1 cellular context compared by ENCODE assay signal in the genomic region with DNA sequence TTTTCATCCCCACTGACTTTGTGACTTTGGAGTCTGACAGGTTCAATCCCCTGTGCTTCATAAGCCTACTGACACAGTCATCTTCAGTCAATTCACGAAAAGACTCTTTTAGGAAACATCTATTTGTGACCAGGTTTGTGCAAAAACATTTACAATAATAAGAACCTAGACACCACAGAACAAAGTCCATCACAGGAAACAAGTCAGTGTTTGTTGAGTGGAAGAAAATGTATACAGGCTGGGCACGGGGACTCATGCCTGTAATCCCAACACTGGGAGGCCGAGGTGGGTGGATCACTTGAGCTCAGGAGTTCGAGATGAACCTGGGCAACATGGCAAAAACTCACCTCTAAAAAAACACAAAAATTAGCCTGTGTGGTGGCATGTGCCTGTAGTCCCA.
TF ChIP-seq lines count a peak whose summit lies in the region.

No MANE protein-coding gene starts in this region.

TF ChIP-seq in HepG2, 621 proteins besides CTCF, POLR2A, EP300 and RAD21 (continued from another document and continues in another):
- TF ChIP-seq, protein P1, sequence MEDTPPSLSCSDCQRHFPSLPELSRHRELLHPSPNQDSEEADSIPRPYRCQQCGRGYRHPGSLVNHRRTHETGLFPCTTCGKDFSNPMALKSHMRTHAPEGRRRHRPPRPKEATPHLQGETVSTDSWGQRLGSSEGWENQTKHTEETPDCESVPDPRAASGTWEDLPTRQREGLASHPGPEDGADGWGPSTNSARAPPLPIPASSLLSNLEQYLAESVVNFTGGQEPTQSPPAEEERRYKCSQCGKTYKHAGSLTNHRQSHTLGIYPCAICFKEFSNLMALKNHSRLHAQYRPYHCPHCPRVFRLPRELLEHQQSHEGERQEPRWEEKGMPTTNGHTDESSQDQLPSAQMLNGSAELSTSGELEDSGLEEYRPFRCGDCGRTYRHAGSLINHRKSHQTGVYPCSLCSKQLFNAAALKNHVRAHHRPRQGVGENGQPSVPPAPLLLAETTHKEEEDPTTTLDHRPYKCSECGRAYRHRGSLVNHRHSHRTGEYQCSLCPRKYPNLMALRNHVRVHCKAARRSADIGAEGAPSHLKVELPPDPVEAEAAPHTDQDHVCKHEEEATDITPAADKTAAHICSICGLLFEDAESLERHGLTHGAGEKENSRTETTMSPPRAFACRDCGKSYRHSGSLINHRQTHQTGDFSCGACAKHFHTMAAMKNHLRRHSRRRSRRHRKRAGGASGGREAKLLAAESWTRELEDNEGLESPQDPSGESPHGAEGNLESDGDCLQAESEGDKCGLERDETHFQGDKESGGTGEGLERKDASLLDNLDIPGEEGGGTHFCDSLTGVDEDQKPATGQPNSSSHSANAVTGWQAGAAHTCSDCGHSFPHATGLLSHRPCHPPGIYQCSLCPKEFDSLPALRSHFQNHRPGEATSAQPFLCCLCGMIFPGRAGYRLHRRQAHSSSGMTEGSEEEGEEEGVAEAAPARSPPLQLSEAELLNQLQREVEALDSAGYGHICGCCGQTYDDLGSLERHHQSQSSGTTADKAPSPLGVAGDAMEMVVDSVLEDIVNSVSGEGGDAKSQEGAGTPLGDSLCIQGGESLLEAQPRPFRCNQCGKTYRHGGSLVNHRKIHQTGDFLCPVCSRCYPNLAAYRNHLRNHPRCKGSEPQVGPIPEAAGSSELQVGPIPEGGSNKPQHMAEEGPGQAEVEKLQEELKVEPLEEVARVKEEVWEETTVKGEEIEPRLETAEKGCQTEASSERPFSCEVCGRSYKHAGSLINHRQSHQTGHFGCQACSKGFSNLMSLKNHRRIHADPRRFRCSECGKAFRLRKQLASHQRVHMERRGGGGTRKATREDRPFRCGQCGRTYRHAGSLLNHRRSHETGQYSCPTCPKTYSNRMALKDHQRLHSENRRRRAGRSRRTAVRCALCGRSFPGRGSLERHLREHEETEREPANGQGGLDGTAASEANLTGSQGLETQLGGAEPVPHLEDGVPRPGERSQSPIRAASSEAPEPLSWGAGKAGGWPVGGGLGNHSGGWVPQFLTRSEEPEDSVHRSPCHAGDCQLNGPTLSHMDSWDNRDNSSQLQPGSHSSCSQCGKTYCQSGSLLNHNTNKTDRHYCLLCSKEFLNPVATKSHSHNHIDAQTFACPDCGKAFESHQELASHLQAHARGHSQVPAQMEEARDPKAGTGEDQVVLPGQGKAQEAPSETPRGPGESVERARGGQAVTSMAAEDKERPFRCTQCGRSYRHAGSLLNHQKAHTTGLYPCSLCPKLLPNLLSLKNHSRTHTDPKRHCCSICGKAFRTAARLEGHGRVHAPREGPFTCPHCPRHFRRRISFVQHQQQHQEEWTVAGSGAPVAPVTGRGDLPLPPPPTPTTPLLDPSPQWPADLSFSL (CRISPR knock-in tag; IDR thresholded peaks at IDR 0.05) = no peak
- TF ChIP-seq, protein P2, sequence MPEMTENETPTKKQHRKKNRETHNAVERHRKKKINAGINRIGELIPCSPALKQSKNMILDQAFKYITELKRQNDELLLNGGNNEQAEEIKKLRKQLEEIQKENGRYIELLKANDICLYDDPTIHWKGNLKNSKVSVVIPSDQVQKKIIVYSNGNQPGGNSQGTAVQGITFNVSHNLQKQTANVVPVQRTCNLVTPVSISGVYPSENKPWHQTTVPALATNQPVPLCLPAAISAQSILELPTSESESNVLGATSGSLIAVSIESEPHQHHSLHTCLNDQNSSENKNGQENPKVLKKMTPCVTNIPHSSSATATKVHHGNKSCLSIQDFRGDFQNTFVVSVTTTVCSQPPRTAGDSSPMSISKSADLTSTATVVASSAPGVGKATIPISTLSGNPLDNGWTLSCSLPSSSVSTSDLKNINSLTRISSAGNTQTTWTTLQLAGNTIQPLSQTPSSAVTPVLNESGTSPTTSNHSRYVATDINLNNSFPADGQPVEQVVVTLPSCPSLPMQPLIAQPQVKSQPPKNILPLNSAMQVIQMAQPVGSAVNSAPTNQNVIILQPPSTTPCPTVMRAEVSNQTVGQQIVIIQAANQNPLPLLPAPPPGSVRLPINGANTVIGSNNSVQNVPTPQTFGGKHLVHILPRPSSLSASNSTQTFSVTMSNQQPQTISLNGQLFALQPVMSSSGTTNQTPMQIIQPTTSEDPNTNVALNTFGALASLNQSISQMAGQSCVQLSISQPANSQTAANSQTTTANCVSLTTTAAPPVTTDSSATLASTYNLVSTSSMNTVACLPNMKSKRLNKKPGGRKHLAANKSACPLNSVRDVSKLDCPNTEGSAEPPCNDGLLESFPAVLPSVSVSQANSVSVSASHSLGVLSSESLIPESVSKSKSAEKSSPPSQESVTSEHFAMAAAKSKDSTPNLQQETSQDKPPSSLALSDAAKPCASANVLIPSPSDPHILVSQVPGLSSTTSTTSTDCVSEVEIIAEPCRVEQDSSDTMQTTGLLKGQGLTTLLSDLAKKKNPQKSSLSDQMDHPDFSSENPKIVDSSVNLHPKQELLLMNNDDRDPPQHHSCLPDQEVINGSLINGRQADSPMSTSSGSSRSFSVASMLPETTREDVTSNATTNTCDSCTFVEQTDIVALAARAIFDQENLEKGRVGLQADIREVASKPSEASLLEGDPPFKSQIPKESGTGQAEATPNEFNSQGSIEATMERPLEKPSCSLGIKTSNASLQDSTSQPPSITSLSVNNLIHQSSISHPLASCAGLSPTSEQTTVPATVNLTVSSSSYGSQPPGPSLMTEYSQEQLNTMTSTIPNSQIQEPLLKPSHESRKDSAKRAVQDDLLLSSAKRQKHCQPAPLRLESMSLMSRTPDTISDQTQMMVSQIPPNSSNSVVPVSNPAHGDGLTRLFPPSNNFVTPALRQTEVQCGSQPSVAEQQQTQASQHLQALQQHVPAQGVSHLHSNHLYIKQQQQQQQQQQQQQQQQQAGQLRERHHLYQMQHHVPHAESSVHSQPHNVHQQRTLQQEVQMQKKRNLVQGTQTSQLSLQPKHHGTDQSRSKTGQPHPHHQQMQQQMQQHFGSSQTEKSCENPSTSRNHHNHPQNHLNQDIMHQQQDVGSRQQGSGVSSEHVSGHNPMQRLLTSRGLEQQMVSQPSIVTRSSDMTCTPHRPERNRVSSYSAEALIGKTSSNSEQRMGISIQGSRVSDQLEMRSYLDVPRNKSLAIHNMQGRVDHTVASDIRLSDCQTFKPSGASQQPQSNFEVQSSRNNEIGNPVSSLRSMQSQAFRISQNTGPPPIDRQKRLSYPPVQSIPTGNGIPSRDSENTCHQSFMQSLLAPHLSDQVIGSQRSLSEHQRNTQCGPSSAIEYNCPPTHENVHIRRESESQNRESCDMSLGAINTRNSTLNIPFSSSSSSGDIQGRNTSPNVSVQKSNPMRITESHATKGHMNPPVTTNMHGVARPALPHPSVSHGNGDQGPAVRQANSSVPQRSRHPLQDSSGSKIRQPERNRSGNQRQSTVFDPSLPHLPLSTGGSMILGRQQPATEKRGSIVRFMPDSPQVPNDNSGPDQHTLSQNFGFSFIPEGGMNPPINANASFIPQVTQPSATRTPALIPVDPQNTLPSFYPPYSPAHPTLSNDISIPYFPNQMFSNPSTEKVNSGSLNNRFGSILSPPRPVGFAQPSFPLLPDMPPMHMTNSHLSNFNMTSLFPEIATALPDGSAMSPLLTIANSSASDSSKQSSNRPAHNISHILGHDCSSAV (CRISPR knock-in tag; IDR thresholded peaks at IDR 0.05; ENCODE audit: borderline replicate concordance) = no peak
- TF ChIP-seq SIX4 (CRISPR knock-in tag; IDR thresholded peaks at IDR 0.05) = no peak
- TF ChIP-seq, protein P3, sequence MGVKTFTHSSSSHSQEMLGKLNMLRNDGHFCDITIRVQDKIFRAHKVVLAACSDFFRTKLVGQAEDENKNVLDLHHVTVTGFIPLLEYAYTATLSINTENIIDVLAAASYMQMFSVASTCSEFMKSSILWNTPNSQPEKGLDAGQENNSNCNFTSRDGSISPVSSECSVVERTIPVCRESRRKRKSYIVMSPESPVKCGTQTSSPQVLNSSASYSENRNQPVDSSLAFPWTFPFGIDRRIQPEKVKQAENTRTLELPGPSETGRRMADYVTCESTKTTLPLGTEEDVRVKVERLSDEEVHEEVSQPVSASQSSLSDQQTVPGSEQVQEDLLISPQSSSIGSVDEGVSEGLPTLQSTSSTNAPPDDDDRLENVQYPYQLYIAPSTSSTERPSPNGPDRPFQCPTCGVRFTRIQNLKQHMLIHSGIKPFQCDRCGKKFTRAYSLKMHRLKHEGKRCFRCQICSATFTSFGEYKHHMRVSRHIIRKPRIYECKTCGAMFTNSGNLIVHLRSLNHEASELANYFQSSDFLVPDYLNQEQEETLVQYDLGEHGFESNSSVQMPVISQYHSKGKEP (CRISPR knock-in tag; IDR thresholded peaks at IDR 0.05) = no peak
- TF ChIP-seq ZFY (CRISPR knock-in tag; IDR thresholded peaks at IDR 0.05) = no peak
- TF ChIP-seq SCMH1 (CRISPR knock-in tag; IDR thresholded peaks at IDR 0.05; ENCODE audit: borderline replicate concordance) = no peak
- TF ChIP-seq TEAD2 (CRISPR knock-in tag; IDR thresholded peaks at IDR 0.05) = no peak
- no peak for TF ChIP-seq ELF4 (CRISPR knock-in tag; IDR thresholded peaks at IDR 0.05; ENCODE audit: borderline replicate concordance)
- no peak for TF ChIP-seq HOXA9 (CRISPR knock-in tag; IDR thresholded peaks at IDR 0.05; ENCODE audit: borderline replicate concordance)
- peak; percentile 28; the same call in 1 of the 2 replicates for TF ChIP-seq ETV5 (CRISPR knock-in tag; IDR thresholded peaks at IDR 0.05; ENCODE audit: borderline replicate concordance)
- no peak for TF ChIP-seq GATA4 (IDR thresholded peaks at IDR 0.05; ENCODE audit: borderline replicate concordance, low read depth)
- no peak for TF ChIP-seq SMC3 (IDR thresholded peaks at IDR 0.05; ENCODE audit: low read length)
- peak; percentile 87; the same call in 1 of the 2 replicates for TF ChIP-seq ZKSCAN8 (CRISPR knock-in tag; IDR thresholded peaks at IDR 0.05; ENCODE audit: borderline replicate concordance)
- TF ChIP-seq, protein P4, sequence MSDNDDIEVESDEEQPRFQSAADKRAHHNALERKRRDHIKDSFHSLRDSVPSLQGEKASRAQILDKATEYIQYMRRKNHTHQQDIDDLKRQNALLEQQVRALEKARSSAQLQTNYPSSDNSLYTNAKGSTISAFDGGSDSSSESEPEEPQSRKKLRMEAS (IDR thresholded peaks at IDR 0.05) = no peak
- no peak for TF ChIP-seq RBAK (CRISPR knock-in tag; IDR thresholded peaks at IDR 0.05)
- no peak for TF ChIP-seq ZSCAN29 (CRISPR knock-in tag; conservative IDR thresholded peaks at IDR 0.05)
- TF ChIP-seq, protein P5, sequence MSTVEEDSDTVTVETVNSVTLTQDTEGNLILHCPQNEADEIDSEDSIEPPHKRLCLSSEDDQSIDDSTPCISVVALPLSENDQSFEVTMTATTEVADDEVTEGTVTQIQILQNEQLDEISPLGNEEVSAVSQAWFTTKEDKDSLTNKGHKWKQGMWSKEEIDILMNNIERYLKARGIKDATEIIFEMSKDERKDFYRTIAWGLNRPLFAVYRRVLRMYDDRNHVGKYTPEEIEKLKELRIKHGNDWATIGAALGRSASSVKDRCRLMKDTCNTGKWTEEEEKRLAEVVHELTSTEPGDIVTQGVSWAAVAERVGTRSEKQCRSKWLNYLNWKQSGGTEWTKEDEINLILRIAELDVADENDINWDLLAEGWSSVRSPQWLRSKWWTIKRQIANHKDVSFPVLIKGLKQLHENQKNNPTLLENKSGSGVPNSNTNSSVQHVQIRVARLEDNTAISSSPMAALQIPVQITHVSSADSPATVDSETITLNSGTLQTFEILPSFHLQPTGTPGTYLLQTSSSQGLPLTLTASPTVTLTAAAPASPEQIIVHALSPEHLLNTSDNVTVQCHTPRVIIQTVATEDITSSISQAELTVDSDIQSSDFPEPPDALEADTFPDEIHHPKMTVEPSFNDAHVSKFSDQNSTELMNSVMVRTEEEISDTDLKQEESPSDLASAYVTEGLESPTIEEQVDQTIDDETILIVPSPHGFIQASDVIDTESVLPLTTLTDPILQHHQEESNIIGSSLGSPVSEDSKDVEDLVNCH (CRISPR knock-in tag; IDR thresholded peaks at IDR 0.05) = no peak
- TF ChIP-seq, protein P6, sequence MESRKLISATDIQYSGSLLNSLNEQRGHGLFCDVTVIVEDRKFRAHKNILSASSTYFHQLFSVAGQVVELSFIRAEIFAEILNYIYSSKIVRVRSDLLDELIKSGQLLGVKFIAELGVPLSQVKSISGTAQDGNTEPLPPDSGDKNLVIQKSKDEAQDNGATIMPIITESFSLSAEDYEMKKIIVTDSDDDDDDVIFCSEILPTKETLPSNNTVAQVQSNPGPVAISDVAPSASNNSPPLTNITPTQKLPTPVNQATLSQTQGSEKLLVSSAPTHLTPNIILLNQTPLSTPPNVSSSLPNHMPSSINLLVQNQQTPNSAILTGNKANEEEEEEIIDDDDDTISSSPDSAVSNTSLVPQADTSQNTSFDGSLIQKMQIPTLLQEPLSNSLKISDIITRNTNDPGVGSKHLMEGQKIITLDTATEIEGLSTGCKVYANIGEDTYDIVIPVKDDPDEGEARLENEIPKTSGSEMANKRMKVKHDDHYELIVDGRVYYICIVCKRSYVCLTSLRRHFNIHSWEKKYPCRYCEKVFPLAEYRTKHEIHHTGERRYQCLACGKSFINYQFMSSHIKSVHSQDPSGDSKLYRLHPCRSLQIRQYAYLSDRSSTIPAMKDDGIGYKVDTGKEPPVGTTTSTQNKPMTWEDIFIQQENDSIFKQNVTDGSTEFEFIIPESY (CRISPR knock-in tag; IDR thresholded peaks at IDR 0.05) = no peak
- no peak for TF ChIP-seq GLI4 (CRISPR knock-in tag; IDR thresholded peaks at IDR 0.05; ENCODE audit: borderline replicate concordance)
- no peak for TF ChIP-seq KLF9 (CRISPR knock-in tag; IDR thresholded peaks at IDR 0.05; ENCODE audit: low read depth)
- TF ChIP-seq ZNF839 (CRISPR knock-in tag; IDR thresholded peaks at IDR 0.05; ENCODE audit: borderline replicate concordance) = no peak
- no peak for TF ChIP-seq NFYB (CRISPR knock-in tag; IDR thresholded peaks at IDR 0.05)
- no peak for TF ChIP-seq JUN (CRISPR knock-in tag; IDR thresholded peaks at IDR 0.05)
- TF ChIP-seq IRF2 (CRISPR knock-in tag; IDR thresholded peaks at IDR 0.05) = no peak
- no peak for TF ChIP-seq ZNF101 (CRISPR knock-in tag; IDR thresholded peaks at IDR 0.05; ENCODE audit: borderline replicate concordance, low read depth)
- no peak for TF ChIP-seq MYNN (CRISPR knock-in tag; IDR thresholded peaks at IDR 0.05; ENCODE audit: low read depth)
- no peak for TF ChIP-seq ZNF383 (CRISPR knock-in tag; IDR thresholded peaks at IDR 0.05; ENCODE audit: borderline replicate concordance)
- no peak for TF ChIP-seq FOXA1 (IDR thresholded peaks at IDR 0.05)
- TF ChIP-seq FOXA1 (CRISPR knock-in tag; IDR thresholded peaks at IDR 0.05) = no peak
- TF ChIP-seq, protein P7, sequence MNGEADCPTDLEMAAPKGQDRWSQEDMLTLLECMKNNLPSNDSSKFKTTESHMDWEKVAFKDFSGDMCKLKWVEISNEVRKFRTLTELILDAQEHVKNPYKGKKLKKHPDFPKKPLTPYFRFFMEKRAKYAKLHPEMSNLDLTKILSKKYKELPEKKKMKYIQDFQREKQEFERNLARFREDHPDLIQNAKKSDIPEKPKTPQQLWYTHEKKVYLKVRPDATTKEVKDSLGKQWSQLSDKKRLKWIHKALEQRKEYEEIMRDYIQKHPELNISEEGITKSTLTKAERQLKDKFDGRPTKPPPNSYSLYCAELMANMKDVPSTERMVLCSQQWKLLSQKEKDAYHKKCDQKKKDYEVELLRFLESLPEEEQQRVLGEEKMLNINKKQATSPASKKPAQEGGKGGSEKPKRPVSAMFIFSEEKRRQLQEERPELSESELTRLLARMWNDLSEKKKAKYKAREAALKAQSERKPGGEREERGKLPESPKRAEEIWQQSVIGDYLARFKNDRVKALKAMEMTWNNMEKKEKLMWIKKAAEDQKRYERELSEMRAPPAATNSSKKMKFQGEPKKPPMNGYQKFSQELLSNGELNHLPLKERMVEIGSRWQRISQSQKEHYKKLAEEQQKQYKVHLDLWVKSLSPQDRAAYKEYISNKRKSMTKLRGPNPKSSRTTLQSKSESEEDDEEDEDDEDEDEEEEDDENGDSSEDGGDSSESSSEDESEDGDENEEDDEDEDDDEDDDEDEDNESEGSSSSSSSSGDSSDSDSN (CRISPR knock-in tag; IDR thresholded peaks at IDR 0.05) = no peak
